12 cellular contexts compared by ENCODE assay signal in the genomic region with DNA sequence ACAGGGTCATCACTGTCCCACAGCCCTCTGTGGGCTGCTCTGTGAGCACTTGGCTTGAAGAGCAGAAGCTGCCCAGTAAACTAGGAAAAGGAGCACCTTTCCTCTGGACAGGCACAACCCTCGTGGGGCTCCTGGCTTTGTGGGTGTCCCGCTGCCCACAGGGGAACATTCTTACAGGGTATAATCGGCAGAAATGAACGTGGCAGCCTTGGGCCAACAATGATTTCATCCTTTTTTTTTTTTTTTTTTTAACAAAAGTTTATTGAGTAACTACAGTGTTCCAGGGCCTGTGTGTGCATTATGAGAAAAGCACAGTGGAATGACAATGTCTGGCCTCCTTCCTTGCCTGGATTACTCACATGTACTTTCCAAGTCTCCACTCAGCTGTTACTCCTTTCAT.
DNase-seq lines count a peak whose midpoint lies in the region; ATAC-seq, FAIRE-seq and TF ChIP-seq lines count a peak whose summit lies in the region.
"Had no signal": no experiment of that assay in that cellular context is flagged by ENCODE, and none has a peak within 500 bp of the region (broad histone marks: within the 10 kb centered on the region; RNA-seq: fewer than 3 reads in every experiment).

No MANE protein-coding gene starts in this region.

- H3K9me3 ChIP-seq in ascending aorta (no peaks in the 10 kb centered on the region), right cardiac atrium (ENCODE audit: control insufficient read depth, low read length) (no peaks in the 10 kb centered on the region)

- peak; percentile 88 for DNase-seq in HFFc6
- DNase-seq in ascending aorta (ENCODE audit: low spot score in 2 of 2): peak in 1 of 2 donors; percentile 73
- DNase-seq in right cardiac atrium: no peak
- DNase-seq in urothelium cell line (ENCODE audit: low spot score): peak; percentile 28
- DNase-seq in activated naive CD4-positive, alpha-beta T cell treated with anti-CD3 and anti-CD28 coated beads, Interleukin-2, amount 10 ng/mL, durations not matched to agents 7 days and 5 days: no peak
- DNase-seq: activated T-cell treated with anti-CD3 and anti-CD28 coated beads, Interleukin-2, amount 50 U/mL, for 72 hours; NCI-H1105 treated with DMSO at 0.1 percent for 48 hours; nucleus accumbens had no signal

- peaks cover 13% of the 10 kb centered on the region for H3K36me3 Mint-ChIP-seq in HFFc6 (ENCODE audit: low read depth)
- no peaks in the 10 kb centered on the region for H3K36me3 Mint-ChIP-seq in activated naive CD4-positive, alpha-beta T cell treated with anti-CD3 and anti-CD28 coated beads, Interleukin-2, amount 10 ng/mL, durations not matched to agents 7 days and 5 days

- H3K27me3 ChIP-seq in ascending aorta (no peaks in the 10 kb centered on the region), right cardiac atrium (ENCODE audit: control insufficient read depth, insufficient read depth) (no peaks in the 10 kb centered on the region)

- 60% methylated on average over 4 of the region's 4 CpGs for WGBS in right cardiac atrium

- no peak for FAIRE-seq in urothelium cell line (lab: Jason Lieb, UNC)
- FAIRE-seq: G401.6 had no signal

- H3K4me3 ChIP-seq in ascending aorta: no peak overlapping the region
- H3K4me3 ChIP-seq in right cardiac atrium (ENCODE audit: low read length): no peak overlapping the region

- peaks cover 83% of the 10 kb centered on the region for H3K4me1 Mint-ChIP-seq in HFFc6 (ENCODE audit: low read depth)
- no peaks in the 10 kb centered on the region for H3K4me1 Mint-ChIP-seq in activated naive CD4-positive, alpha-beta T cell treated with anti-CD3 and anti-CD28 coated beads, Interleukin-2, amount 10 ng/mL, durations not matched to agents 7 days and 5 days

- ATAC-seq in right cardiac atrium (peak; percentile 33 to 53), GM21529 (IDR thresholded peaks at IDR 0.05; ENCODE audit: unreplicated experiment) (no peak), GM21423 (IDR thresholded peaks at IDR 0.05; ENCODE audit: unreplicated experiment) (no peak)
- ATAC-seq: activated T-cell treated with anti-CD3 and anti-CD28 coated beads, Interleukin-2, amount 50 U/mL, for 72 hours had no signal

- H3K27ac Mint-ChIP-seq in HFFc6: peak overlapping the region; percentile 87
- H3K27ac Mint-ChIP-seq in activated naive CD4-positive, alpha-beta T cell treated with anti-CD3 and anti-CD28 coated beads, Interleukin-2, amount 10 ng/mL, durations not matched to agents 7 days and 5 days: no peak overlapping the region
- H3K27ac Mint-ChIP-seq: activated T-cell treated with anti-CD3 and anti-CD28 coated beads, Interleukin-2, amount 50 U/mL, for 72 hours had no signal

- CTCF ChIA-PET in activated naive CD4-positive, alpha-beta T cell treated with anti-CD3 and anti-CD28 coated beads, Interleukin-2, amount 10 ng/mL, durations not matched to agents 7 days and 5 days (lab: Charles Lee): no interaction called here

- H3K9me3 Mint-ChIP-seq in HFFc6: no peaks in the 10 kb centered on the region
- H3K9me3 Mint-ChIP-seq in activated naive CD4-positive, alpha-beta T cell treated with anti-CD3 and anti-CD28 coated beads, Interleukin-2, amount 10 ng/mL, durations not matched to agents 7 days and 5 days: no peaks in the 10 kb centered on the region

- peaks cover 8 to 73% of the 10 kb centered on the region in 2 donors for H3K4me1 ChIP-seq in ascending aorta
- H3K4me1 ChIP-seq in right cardiac atrium (ENCODE audit: control insufficient read depth, insufficient read depth, low read length): peaks cover 1% of the 10 kb centered on the region

- H3K4me3 Mint-ChIP-seq in HFFc6: peak overlapping the region; percentile 77
- H3K4me3 Mint-ChIP-seq in activated naive CD4-positive, alpha-beta T cell treated with anti-CD3 and anti-CD28 coated beads, Interleukin-2, amount 10 ng/mL, durations not matched to agents 7 days and 5 days: no peak overlapping the region
- H3K4me3 Mint-ChIP-seq: activated T-cell treated with anti-CD3 and anti-CD28 coated beads, Interleukin-2, amount 50 U/mL, for 72 hours had no signal

- intact Hi-C loops in ascending aorta (cut with DNase I) (loop anchor here (2.0 to 10.0 kb wide), 5 partner anchors 53 to 450 kb away; a partner anchor contains a TSS), right cardiac atrium (cut with DNase I) (no loop called here)

- H3K27me3 Mint-ChIP-seq in HFFc6 (ENCODE audit: insufficient read depth): no peaks in the 10 kb centered on the region; the same call in 1 of the 2 replicates
- H3K27me3 Mint-ChIP-seq in activated naive CD4-positive, alpha-beta T cell treated with anti-CD3 and anti-CD28 coated beads, Interleukin-2, amount 10 ng/mL, durations not matched to agents 7 days and 5 days: no peaks in the 10 kb centered on the region

- TF ChIP-seq CTCF in HFFc6 (IDR thresholded peaks at IDR 0.05) (no peak), ascending aorta (IDR thresholded peaks at IDR 0.05) (no peak)

- no peaks in the 10 kb centered on the region for H3K36me3 ChIP-seq in ascending aorta

- H3K27ac ChIP-seq in ascending aorta (peak overlapping the region; percentile 78 to 80), right cardiac atrium (ENCODE audit: low read length) (no peak overlapping the region)
- H3K27ac ChIP-seq: VCaP had no signal

Comparison
In these comparisons a context has a peak if more than half of its experiments do, and no peak if none do; other contexts are left out.
1. DNase-seq: peak in HFFc6 (single experiment) and urothelium cell line (single experiment); none in right cardiac atrium (0 of 3) and activated naive CD4-positive, alpha-beta T cell treated with anti-CD3 and anti-CD28 coated beads, Interleukin-2, amount 10 ng/mL, durations not matched to agents 7 days and 5 days (single experiment).
2. ATAC-seq: peak in right cardiac atrium (2 of 2); none in GM21529 (single experiment) and GM21423 (single experiment).